Comparison of ENCODE assay signal across 8 cellular contexts in genomic region chr1:87151500-87152421, GRCh38.
DNase-seq lines count a peak whose midpoint lies in the region; ATAC-seq and TF ChIP-seq lines count a peak whose summit lies in the region.

No MANE protein-coding gene starts in this region.

- H3K4me3 ChIP-seq in ascending aorta (peak overlapping the region; percentile 32 to 60), skeletal muscle tissue (ENCODE audit: low read length in 3 of 3) (peak overlapping the region in 2 of 3 donors; percentile 17 to 46)

- H3K4me1 ChIP-seq in ascending aorta, result peaks cover 0 to 9% of the 10 kb centered on the region in 2 donors
- peaks cover 0 to 10% (median 9%) of the 10 kb centered on the region in 3 donors for H3K4me1 ChIP-seq in skeletal muscle tissue (ENCODE audit: control insufficient read depth in 3 of 3, insufficient read depth in 3 of 3, low read length in 3 of 3)

- H3K27me3 ChIP-seq in ascending aorta (no peaks in the 10 kb centered on the region), skeletal muscle tissue (ENCODE audit: control insufficient read depth in 3 of 3, insufficient read depth in 3 of 3, low read length in 3 of 3) (no peaks in the 10 kb centered on the region)

- intact Hi-C loops in ascending aorta (cut with DNase I), result no loop called here

- peak; percentile 46 for ATAC-seq in GM18520 (IDR thresholded peaks at IDR 0.05; ENCODE audit: unreplicated experiment)
- ATAC-seq in HG02884 (IDR thresholded peaks at IDR 0.05; ENCODE audit: unreplicated experiment), result peak; percentile 69

- H3K9me3 ChIP-seq in ascending aorta (no peaks in the 10 kb centered on the region), skeletal muscle tissue (ENCODE audit: control insufficient read depth in 3 of 3, low read length in 3 of 3) (no peaks in the 10 kb centered on the region)

- DNase-seq in NOMO-1 (lab: John Stamatoyannopoulos, UW; ENCODE audit: unreplicated experiment in 2 of 2) (peak; percentile 88 to 91), ascending aorta (ENCODE audit: low spot score in 2 of 2) (peak in 1 of 2 donors; percentile 77), iPS-NIHi7 (ENCODE audit: extremely low spot score) (peak; percentile 89), NCI-H2081 treated with DMSO at 0.1 percent for 48 hours (lab: John Stamatoyannopoulos, UW) (no peak), HK-2 (ENCODE audit: unreplicated experiment) (no peak)

- H3K27ac ChIP-seq in ascending aorta, result peak overlapping the region in 1 of 2 donors; percentile 6
- H3K27ac ChIP-seq in skeletal muscle tissue (ENCODE audit: low read depth, low read length), result peak overlapping the region; percentile 15

- TF ChIP-seq CTCF in ascending aorta (IDR thresholded peaks at IDR 0.05), result peak; percentile 11 to 69 (median 37)

- peak overlapping the region in 1 of 3 donors; percentile 47 for H3K9ac ChIP-seq in skeletal muscle tissue (ENCODE audit: low read depth in 1 of 3, low read length in 3 of 3)

- H3K36me3 ChIP-seq in ascending aorta, result no peaks in the 10 kb centered on the region
- no peaks in the 10 kb centered on the region for H3K36me3 ChIP-seq in skeletal muscle tissue (ENCODE audit: control insufficient read depth in 3 of 3, insufficient read depth in 3 of 3, low read length in 3 of 3)

Comparison
In these comparisons a context has a peak if more than half of its experiments do, and no peak if none do; other contexts are left out.
1. DNase-seq: peak in NOMO-1 (2 of 2) and iPS-NIHi7 (single experiment); none in NCI-H2081 treated with DMSO at 0.1 percent for 48 hours (single experiment) and HK-2 (single experiment).